ENCODE assay signal across 11 cellular contexts in the genomic region with DNA sequence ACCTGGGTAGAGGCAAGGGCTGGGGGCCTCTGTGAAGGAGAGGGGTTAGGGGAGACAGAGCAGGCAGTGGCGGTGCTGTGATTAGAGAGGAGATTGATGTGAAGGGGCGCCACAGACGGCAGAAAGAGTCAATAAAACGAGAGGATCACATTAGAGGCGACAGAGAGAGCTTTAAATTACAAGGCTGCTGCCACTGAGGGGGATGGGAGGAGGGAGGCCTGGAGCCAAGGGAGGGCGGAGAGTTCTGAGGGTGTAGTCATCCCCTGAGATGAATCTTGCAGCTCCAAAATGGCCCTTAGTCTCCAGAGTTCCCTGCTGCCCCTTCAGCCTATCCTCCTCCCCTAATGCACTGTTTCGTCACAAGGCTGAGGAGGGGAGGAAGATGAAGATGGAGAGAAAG. TPM values are rescaled to one million over a fixed set of nuclear protein-coding genes. Genes with fewer than 3 reads are reported as not detected.
DNase-seq lines count a peak whose midpoint lies in the region; ATAC-seq and TF ChIP-seq lines count a peak whose summit lies in the region.
"Had no signal": no experiment of that assay in that cellular context is flagged by ENCODE, and none has a peak within 500 bp of the region (broad histone marks: within the 10 kb centered on the region; RNA-seq: fewer than 3 reads in every experiment).

No MANE protein-coding gene starts in this region.

- no peak overlapping the region for H3K4me3 Mint-ChIP-seq in stimulated activated effector memory CD8-positive, alpha-beta T cell treated with anti-CD3 and anti-CD28 coated beads, Interleukin-12 subunit alpha, Interleukin-12 subunit beta, amount 100 ng/mL, for 72 hours

- TF ChIP-seq CTCF in dorsolateral prefrontal cortex (IDR thresholded peaks at IDR 0.05 in 54 of 56, conservative IDR thresholded peaks at IDR 0.05 in 2 of 56; ENCODE audit: low read depth in 1 of 56, partially characterized antibody in 56 of 56) (peak in 1 of 56 donors; percentile 9), PC-3 (conservative IDR thresholded peaks at IDR 0.05; ENCODE audit: low read depth, low read length) (no peak)

- POLR2A ChIA-PET in PC-3 (lab: Charles Lee; ENCODE audit: unreplicated experiment), result no interaction called here

- peak overlapping the region in 18 of 59 donors; percentile 2 to 44 (median 25) for H3K4me3 ChIP-seq in dorsolateral prefrontal cortex
- no peak overlapping the region for H3K4me3 ChIP-seq in mesodermal cell (ENCODE audit: extremely low read depth, insufficient read depth, low read length, poor library complexity, severe bottlenecking)
- no peak overlapping the region for H3K4me3 ChIP-seq in PC-3 (ENCODE audit: low read length)
- H3K4me3 ChIP-seq: gastroesophageal sphincter had no signal

- WGBS in mesodermal cell (ENCODE audit: insufficient coverage in 2 of 2), 2 experiments, result 14 to 16% methylated on average over 5 of the region's 7 CpGs

- no peak for ATAC-seq in PC-3
- no peak for ATAC-seq in stimulated activated effector memory CD8-positive, alpha-beta T cell treated with anti-CD3 and anti-CD28 coated beads, Interleukin-12 subunit alpha, Interleukin-12 subunit beta, amount 100 ng/mL, for 72 hours
- ATAC-seq: gastroesophageal sphincter had no signal

- H3K9ac ChIP-seq in PC-3 (ENCODE audit: low read length), result no peak overlapping the region

- H3K9me2 ChIP-seq in PC-3 (replicated peaks; ENCODE audit: low read length), result no peaks in the 10 kb centered on the region

- H3K4me1 ChIP-seq in mesodermal cell (ENCODE audit: control insufficient read depth, insufficient read depth, low read length, poor library complexity, severe bottlenecking) (peaks cover 23% of the 10 kb centered on the region), PC-3 (ENCODE audit: insufficient read depth, low read length) (no peaks in the 10 kb centered on the region)

- intact Hi-C loops in dorsolateral prefrontal cortex (cut with DNase I), result loop anchor here (1.0 to 5.0 kb wide), 2 partner anchors 56 kb away; no protein-coding TSS in a partner anchor
- intact Hi-C loops in PC-3 (cut with micrococcal nuclease), result no loop called here

- no peaks in the 10 kb centered on the region for H3F3A ChIP-seq in PC-3 (ENCODE audit: low read length, unreplicated experiment)

- H3K27me3 ChIP-seq in dorsolateral prefrontal cortex, result no peaks in the 10 kb centered on the region
- no peaks in the 10 kb centered on the region for H3K27me3 ChIP-seq in PC-3 (ENCODE audit: low read length)
- H3K27me3 ChIP-seq: gastroesophageal sphincter had no signal

- H4K20me1 ChIP-seq in PC-3 (ENCODE audit: low read length), result no peaks in the 10 kb centered on the region

- DNase-seq in EL, result peak; percentile 25
- peak; percentile 51 for DNase-seq in NCI-H2196 (lab: John Stamatoyannopoulos, UW; ENCODE audit: unreplicated experiment)
- DNase-seq in dorsolateral prefrontal cortex, result peak in 7 of 10 donors; percentile 65 to 76 (median 69)
- no peak for DNase-seq in LoVo (ENCODE audit: low spot score)
- DNase-seq in HK-2 (ENCODE audit: unreplicated experiment), result no peak
- no peak for DNase-seq in PC-3
- DNase-seq in stimulated activated effector memory CD8-positive, alpha-beta T cell treated with anti-CD3 and anti-CD28 coated beads, Interleukin-12 subunit alpha, Interleukin-12 subunit beta, amount 100 ng/mL, for 72 hours (ENCODE audit: low spot score in 2 of 2), result no peak
- DNase-seq: activated CD4-positive, CD25-positive, alpha-beta regulatory T cell treated with anti-CD3 and anti-CD28 coated beads, Interleukin-2, amount 50 U/mL, for 72 hours had no signal

- H3K36me3 ChIP-seq in mesodermal cell (ENCODE audit: control insufficient read depth, insufficient read depth, low read length), result peaks cover 27% of the 10 kb centered on the region
- no peaks in the 10 kb centered on the region; the same call in 1 of the 2 replicates for H3K36me3 ChIP-seq in PC-3 (ENCODE audit: low read depth, low read length)

- no peak overlapping the region for H3K4me2 ChIP-seq in PC-3 (ENCODE audit: low read length)

- H2AFZ ChIP-seq in PC-3 (ENCODE audit: low read length), result no peak overlapping the region

- peaks cover 7% of the 10 kb centered on the region for H3K4me1 Mint-ChIP-seq in stimulated activated effector memory CD8-positive, alpha-beta T cell treated with anti-CD3 and anti-CD28 coated beads, Interleukin-12 subunit alpha, Interleukin-12 subunit beta, amount 100 ng/mL, for 72 hours

- H3K27ac Mint-ChIP-seq in stimulated activated effector memory CD8-positive, alpha-beta T cell treated with anti-CD3 and anti-CD28 coated beads, Interleukin-12 subunit alpha, Interleukin-12 subunit beta, amount 100 ng/mL, for 72 hours, result no peak overlapping the region

- H3K36me3 Mint-ChIP-seq in stimulated activated effector memory CD8-positive, alpha-beta T cell treated with anti-CD3 and anti-CD28 coated beads, Interleukin-12 subunit alpha, Interleukin-12 subunit beta, amount 100 ng/mL, for 72 hours, result no peaks in the 10 kb centered on the region

- no peaks in the 10 kb centered on the region for H3K9me3 Mint-ChIP-seq in stimulated activated effector memory CD8-positive, alpha-beta T cell treated with anti-CD3 and anti-CD28 coated beads, Interleukin-12 subunit alpha, Interleukin-12 subunit beta, amount 100 ng/mL, for 72 hours

- BruUV-seq in PC-3 (replicated peaks; lab: Mats Ljungman, UMichigan), result no TSS peak

- peak overlapping the region in 58 of 59 donors; percentile 40 to 92 (median 83) for H3K27ac ChIP-seq in dorsolateral prefrontal cortex
- peak overlapping the region; percentile 67 for H3K27ac ChIP-seq in mesodermal cell (ENCODE audit: low read depth, low read length, severe bottlenecking)
- H3K27ac ChIP-seq in PC-3 (ENCODE audit: low read length), result no peak overlapping the region
- H3K27ac ChIP-seq: gastroesophageal sphincter had no signal

- CTCF ChIA-PET in PC-3 (lab: Charles Lee), result interaction anchor here (0.5 kb wide), 1 partner anchor 569 kb away, joined by 6 read pairs; no protein-coding TSS in a partner anchor

- no peaks in the 10 kb centered on the region for H3K9me3 ChIP-seq in mesodermal cell (ENCODE audit: control insufficient read depth, low read length)
- no peaks in the 10 kb centered on the region for H3K9me3 ChIP-seq in PC-3 (ENCODE audit: low read length)
- H3K9me3 ChIP-seq: gastroesophageal sphincter had no signal

- H3K79me2 ChIP-seq in PC-3 (ENCODE audit: low read length), result no peaks in the 10 kb centered on the region

RNA-seq across cellular contexts. Expression of a gene that starts 12.8 kb away (rescaled TPM):
- 10 to 100 TPM; 11.8 to 39.5 (median 21.5) TPM for total RNA-seq in dorsolateral prefrontal cortex
- polyA plus RNA-seq in mesodermal cell (2013, experiment 1 of 2), result 3.4 TPM
- 4.7 TPM for polyA plus RNA-seq in mesodermal cell (2013, experiment 2 of 2)
- 0.55 and 1.4 TPM in 2 replicates for total RNA-seq in PC-3 (2014; rRNA removed)

RNA-seq across cellular contexts. Expression of a gene that starts 17.3 kb away (rescaled TPM):
- total RNA-seq in dorsolateral prefrontal cortex (10 to 100 TPM; 20.2 to 54.1 (median 34.9) TPM), PC-3 (2014; rRNA removed) (13.0 and 27.2 TPM in 2 replicates)
- polyA plus RNA-seq in mesodermal cell (2013, experiment 1 of 2), result 10.1 TPM
- polyA plus RNA-seq in mesodermal cell (2013, experiment 2 of 2), result 5.0 TPM

RNA-seq across cellular contexts. Expression of a gene that starts 28.8 kb away (rescaled TPM):
- total RNA-seq in dorsolateral prefrontal cortex, result 100 to 1,000 TPM in 99 of 120 experiments, 10 to 100 TPM in 21; 48.8 to 291 (median 147) TPM
- 76.3 TPM for polyA plus RNA-seq in mesodermal cell (2013, experiment 1 of 2)
- polyA plus RNA-seq in mesodermal cell (2013, experiment 2 of 2), result 71.0 TPM
- total RNA-seq in PC-3 (2014; rRNA removed), result 69.7 and 71.7 TPM in 2 replicates

RNA-seq across cellular contexts. Expression of a gene that starts 39.8 kb away (rescaled TPM):
- total RNA-seq in dorsolateral prefrontal cortex, result 100 to 1,000 TPM in 119 of 120 experiments, 10 to 100 TPM in 1; 61.3 to 302 (median 213) TPM
- 11.4 TPM for polyA plus RNA-seq in mesodermal cell (2013, experiment 1 of 2)
- polyA plus RNA-seq in mesodermal cell (2013, experiment 2 of 2), result 6.2 TPM
- not detected in 2 replicates for total RNA-seq in PC-3 (2014; rRNA removed)
- total RNA-seq: HT-29 had no signal

Comparison
In these comparisons a context has a peak if more than half of its experiments do, and no peak if none do; other contexts are left out.
1. DNase-seq: peak in EL (single experiment), NCI-H2196 (single experiment) and dorsolateral prefrontal cortex (7 of 10); none in LoVo (single experiment), HK-2 (single experiment), PC-3 (single experiment) and stimulated activated effector memory CD8-positive, alpha-beta T cell treated with anti-CD3 and anti-CD28 coated beads, Interleukin-12 subunit alpha, Interleukin-12 subunit beta, amount 100 ng/mL, for 72 hours (0 of 2).